8 cellular contexts compared by ENCODE assay signal in genomic region chr2:70248810-70249438, GRCh38. TPM values are rescaled to one million over a fixed set of nuclear protein-coding genes. Genes with fewer than 3 reads are reported as not detected.
DNase-seq lines count a peak whose midpoint lies in the region; ATAC-seq and TF ChIP-seq lines count a peak whose summit lies in the region.

No MANE protein-coding gene starts in this region.

- H3K4me3 Mint-ChIP-seq in Calu3 (ENCODE audit: low read depth, unreplicated experiment), result peak overlapping the region; percentile 79
- peak overlapping the region; percentile 100 for H3K4me3 Mint-ChIP-seq in activated naive CD4-positive, alpha-beta T cell treated with anti-CD3 and anti-CD28 coated beads, Interleukin-2, amount 50 U/mL, for 24 hours

- intact Hi-C loops in Calu3 (cut with micrococcal nuclease; ENCODE audit: unreplicated experiment) (no loop called here), heart left ventricle (cut with DNase I) (loop anchor here in 5 of 10 donors (2.0 to 5.0 kb wide), 6 partner anchors 43 to 337 kb away; partner anchors contain the start of genes SNRPG (in 3 of the 5), FAM136A (in 2 of the 5), C2orf42 (in 1 of the 5) and PCBP1 (in 1 of the 5)), prostate gland (cut with DNase I) (loop anchor here (5.0 to 10.0 kb wide), 2 partner anchors 43 to 164 kb away; partner anchors contain the start of genes PCBP1 and SNRPG)

- TF ChIP-seq POLR2A in heart left ventricle (IDR thresholded peaks at IDR 0.05) (no peak), prostate gland (IDR thresholded peaks at IDR 0.05) (no peak), upper lobe of left lung (IDR thresholded peaks at IDR 0.05) (no peak)

- no peaks in the 10 kb centered on the region for H3K27me3 ChIP-seq in heart left ventricle
- H3K27me3 ChIP-seq in prostate gland (replicated peaks; ENCODE audit: insufficient read depth), result no peaks in the 10 kb centered on the region
- no peaks in the 10 kb centered on the region for H3K27me3 ChIP-seq in upper lobe of left lung

- no peaks in the 10 kb centered on the region for H3K27me3 Mint-ChIP-seq in Calu3 (ENCODE audit: unreplicated experiment)
- H3K27me3 Mint-ChIP-seq in activated naive CD4-positive, alpha-beta T cell treated with anti-CD3 and anti-CD28 coated beads, Interleukin-2, amount 50 U/mL, for 24 hours, result no peaks in the 10 kb centered on the region

- H3K4me3 ChIP-seq in heart left ventricle, result peak overlapping the region; percentile 52 to 98 (median 82)
- H3K4me3 ChIP-seq in prostate gland, result peak overlapping the region; percentile 72 to 87
- H3K4me3 ChIP-seq in upper lobe of left lung, result peak overlapping the region; percentile 57 to 95 (median 65)

- H3K27ac ChIP-seq in KOPT-K1 (ENCODE audit: low read depth, low read length, poor library complexity, severe bottlenecking), result peak overlapping the region; percentile 97
- peak overlapping the region; percentile 91 to 99 (median 96) for H3K27ac ChIP-seq in heart left ventricle
- peak overlapping the region; percentile 97 to 99 for H3K27ac ChIP-seq in prostate gland
- H3K27ac ChIP-seq in upper lobe of left lung, result peak overlapping the region; percentile 94 to 98 (median 97)

- H3K9me3 Mint-ChIP-seq in Calu3 (ENCODE audit: low read depth, unreplicated experiment), result no peaks in the 10 kb centered on the region
- H3K9me3 Mint-ChIP-seq in activated naive CD4-positive, alpha-beta T cell treated with anti-CD3 and anti-CD28 coated beads, Interleukin-2, amount 50 U/mL, for 24 hours, result no peaks in the 10 kb centered on the region

- peaks cover 2 to 38% (median 27%) of the 10 kb centered on the region in 12 donors for H3K4me1 ChIP-seq in heart left ventricle
- H3K4me1 ChIP-seq in prostate gland (replicated peaks), result no peaks in the 10 kb centered on the region
- H3K4me1 ChIP-seq in upper lobe of left lung, result peaks cover 23 to 34% (median 28%) of the 10 kb centered on the region in 4 donors

- H3K36me3 Mint-ChIP-seq in Calu3 (ENCODE audit: insufficient read depth, unreplicated experiment), result peaks cover 41% of the 10 kb centered on the region
- peaks cover 3% of the 10 kb centered on the region for H3K36me3 Mint-ChIP-seq in activated naive CD4-positive, alpha-beta T cell treated with anti-CD3 and anti-CD28 coated beads, Interleukin-2, amount 50 U/mL, for 24 hours

- H3K9me3 ChIP-seq in KOPT-K1 (ENCODE audit: insufficient read depth, low read length, poor library complexity, severe bottlenecking), result no peaks in the 10 kb centered on the region
- H3K9me3 ChIP-seq in heart left ventricle, result no peaks in the 10 kb centered on the region
- H3K9me3 ChIP-seq in prostate gland, result no peaks in the 10 kb centered on the region
- no peaks in the 10 kb centered on the region for H3K9me3 ChIP-seq in upper lobe of left lung

- WGBS in heart left ventricle, 4 donors, result 2 to 3% (median 3%) methylated on average over 24 of the region's 24 CpGs
- 3% methylated on average over 24 of the region's 24 CpGs for whole genome bisulfite sequencing in prostate gland
- WGBS in upper lobe of left lung, 2 donors, result 2 to 3% methylated on average over 24 of the region's 24 CpGs

- peaks cover 14% of the 10 kb centered on the region for H3K4me1 Mint-ChIP-seq in Calu3 (ENCODE audit: low read depth, unreplicated experiment)
- H3K4me1 Mint-ChIP-seq in activated naive CD4-positive, alpha-beta T cell treated with anti-CD3 and anti-CD28 coated beads, Interleukin-2, amount 50 U/mL, for 24 hours, result peaks cover 31% of the 10 kb centered on the region

- ATAC-seq in GM21737 (IDR thresholded peaks at IDR 0.05; ENCODE audit: unreplicated experiment) (peak; percentile 38), heart left ventricle (peak; percentile 77 to 83 (median 78)), upper lobe of left lung (ENCODE audit: low FRiP score in 2 of 2) (peak; percentile 88)

- H3K36me3 ChIP-seq in KOPT-K1 (ENCODE audit: insufficient read depth, low read length), result peaks cover 22% of the 10 kb centered on the region
- H3K36me3 ChIP-seq in heart left ventricle, result peaks cover 0 to 8% (median 0%) of the 10 kb centered on the region in 9 donors
- no peaks in the 10 kb centered on the region for H3K36me3 ChIP-seq in prostate gland
- no peaks in the 10 kb centered on the region for H3K36me3 ChIP-seq in upper lobe of left lung

- CTCF ChIA-PET in Calu3 (lab: Charles Lee), result no interaction called here

- DNase-seq in Calu3, result peak; percentile 84
- peak; percentile 91 for DNase-seq in SIG-M5 treated with dmso at 0.1 percent for 504 hours (lab: John Stamatoyannopoulos, UW; ENCODE audit: unreplicated experiment)
- DNase-seq in heart left ventricle, result peak in 2 of 5 donors; percentile 89
- peak; percentile 92 for DNase-seq in prostate gland (ENCODE audit: low spot score)
- peak in 1 of 2 donors; percentile 89 for DNase-seq in upper lobe of left lung

- peak overlapping the region; percentile 92 for H3K27ac Mint-ChIP-seq in Calu3 (ENCODE audit: unreplicated experiment)
- H3K27ac Mint-ChIP-seq in activated naive CD4-positive, alpha-beta T cell treated with anti-CD3 and anti-CD28 coated beads, Interleukin-2, amount 50 U/mL, for 24 hours, result peak overlapping the region; percentile 99

- TF ChIP-seq CTCF in Calu3 (IDR thresholded peaks at IDR 0.05; ENCODE audit: unreplicated experiment), result no peak
- TF ChIP-seq CTCF in heart left ventricle (IDR thresholded peaks at IDR 0.05), result peak in 2 of 12 donors; percentile 4 to 12
- no peak for TF ChIP-seq CTCF in prostate gland (IDR thresholded peaks at IDR 0.05)
- no peak for TF ChIP-seq CTCF in upper lobe of left lung (IDR thresholded peaks at IDR 0.05)

- BruUV-seq in Calu3 (replicated peaks; lab: Mats Ljungman, UMichigan), result no TSS peak

- no peak for TF ChIP-seq EP300 in upper lobe of left lung (IDR thresholded peaks at IDR 0.05)

RNA-seq across cellular contexts. Expression of gene TIA1, which starts 0.5 kb away (rescaled TPM):
- total RNA-seq in Calu3 (2022), result 127 and 130 TPM in 2 replicates
- 10 to 100 TPM; 26.1 to 53.0 (median 42.1) TPM for total RNA-seq in heart left ventricle
- polyA plus RNA-seq in heart left ventricle, result 10 to 100 TPM; 18.7 to 47.7 TPM
- 100 to 1,000 TPM in 1 of 2 donors, 10 to 100 TPM in 1; 65.3 to 100 TPM for total RNA-seq in prostate gland
- total RNA-seq in upper lobe of left lung, result 100 to 1,000 TPM in 3 of 6 donors, 10 to 100 TPM in 3; 51.4 to 292 (median 101) TPM

RNA-seq across cellular contexts. Expression of gene PCYOX1, which starts 9.0 kb away (rescaled TPM):
- 31.4 and 32.0 TPM in 2 replicates for total RNA-seq in Calu3 (2022)
- total RNA-seq in heart left ventricle, result 10 to 100 TPM; 53.2 to 91.5 (median 78.1) TPM
- 10 to 100 TPM; 19.3 TPM for polyA plus RNA-seq in heart left ventricle
- total RNA-seq in prostate gland, result 10 to 100 TPM; 40.2 to 78.4 TPM
- total RNA-seq in upper lobe of left lung, result 100 to 1,000 TPM in 4 of 6 donors, 10 to 100 TPM in 2; 33.5 to 125 (median 112) TPM

RNA-seq across cellular contexts. Expression of gene SNRPG, which starts 44.6 kb away (rescaled TPM):
- total RNA-seq in Calu3 (2022) (259 and 278 TPM in 2 replicates), heart left ventricle (100 to 1,000 TPM in 8 of 9 donors, 10 to 100 TPM in 1; 92.2 to 172 (median 112) TPM), prostate gland (100 to 1,000 TPM in 1 of 2 donors, 10 to 100 TPM in 1; 69.9 to 127 TPM), upper lobe of left lung (100 to 1,000 TPM in 2 of 6 donors, 10 to 100 TPM in 4; 13.6 to 109 (median 86.1) TPM)
- 100 to 1,000 TPM; 240 to 259 TPM for polyA plus RNA-seq in heart left ventricle

RNA-seq across cellular contexts. Expression of gene FAM136A, which starts 52.9 kb away (rescaled TPM):
- 53.7 and 60.4 TPM in 2 replicates for total RNA-seq in Calu3 (2022)
- 10 to 100 TPM; 17.8 to 25.9 (median 23.9) TPM for total RNA-seq in heart left ventricle
- polyA plus RNA-seq in heart left ventricle, result 10 to 100 TPM; 16.8 to 42.8 TPM
- total RNA-seq in prostate gland, result 10 to 100 TPM; 26.2 to 31.1 TPM
- 10 to 100 TPM; 19.5 to 26.4 (median 23.1) TPM for total RNA-seq in upper lobe of left lung

RNA-seq across cellular contexts. Expression of gene C2orf42, which starts 58.1 kb away (rescaled TPM):
- total RNA-seq in Calu3 (2022) (11.6 and 20.2 TPM in 2 replicates), heart left ventricle (10 to 100 TPM in 5 of 9 donors, 1 to 10 TPM in 4; 6.2 to 14.9 (median 10.9) TPM), prostate gland (10 to 100 TPM; 23.6 to 27.9 TPM), upper lobe of left lung (10 to 100 TPM in 4 of 6 donors, 1 to 10 TPM in 2; 7.8 to 15.0 (median 12.4) TPM)
- 1 to 10 TPM; 3.5 to 6.5 TPM for polyA plus RNA-seq in heart left ventricle

Comparison
In these comparisons a context has a peak if more than half of its experiments do, and no peak if none do; other contexts are left out.
1. ATAC-seq: peak in every context shown above with its lines; median percentile 88 in upper lobe of left lung; 78 in heart left ventricle; 38 in GM21737.